ENCODE assay signal across 21 cellular contexts in genomic region chr7:103887853-103888602, GRCh38.
DNase-seq lines count a peak whose midpoint lies in the region; ATAC-seq and TF ChIP-seq lines count a peak whose summit lies in the region.
"Had no signal": no experiment of that assay in that cellular context is flagged by ENCODE, and none has a peak within 500 bp of the region (broad histone marks: within the 10 kb centered on the region; RNA-seq: fewer than 3 reads in every experiment).

No MANE protein-coding gene starts in this region.

- H3K18ac ChIP-seq in neuronal stem cell (ENCODE audit: low read length) = no peak overlapping the region

- intact Hi-C loops in left colon (cut with DNase I, micrococcal nuclease) = no loop called here

- no peak overlapping the region for H3K4me2 ChIP-seq in neuronal stem cell (ENCODE audit: insufficient read depth, low read length, poor library complexity, severe bottlenecking)

- no peak overlapping the region for H3K14ac ChIP-seq in neuronal stem cell (ENCODE audit: low read length)

- H3K4me1 ChIP-seq in neuronal stem cell (ENCODE audit: control insufficient read depth in 2 of 2, insufficient read depth in 1 of 2, low read depth in 1 of 2, low read length in 2 of 2) = no peaks in the 10 kb centered on the region
- H3K4me1 ChIP-seq: SJCRH30, transverse colon had no signal

- no peak overlapping the region for H3K27ac ChIP-seq in WERI-Rb-1
- H3K27ac ChIP-seq in neuronal stem cell (replicated peaks; ENCODE audit: low read length) = no peak overlapping the region
- H3K27ac ChIP-seq: neutrophil, SJCRH30, transverse colon had no signal

- no peak overlapping the region for H4K8ac ChIP-seq in neuronal stem cell (ENCODE audit: low read depth, low read length)

- no peak overlapping the region for H2BK120ac ChIP-seq in neuronal stem cell (ENCODE audit: low read depth, low read length)

- no peak overlapping the region for H3K4ac ChIP-seq in neuronal stem cell (ENCODE audit: low read length)

- DNase-seq in EL (peak; percentile 50), HuH-7 (ENCODE audit: low spot score) (peak; percentile 15), WERI-Rb-1 (no peak), iris pigment epithelial cell (ENCODE audit: low read depth) (peak; percentile 18), left colon (no peak), NCI-H524 treated with DMSO at 0.1 percent for 48 hours (lab: John Stamatoyannopoulos, UW) (no peak), neuronal stem cell (ENCODE audit: low spot score) (no peak), NOMO-1 treated with dmso at 0.1 percent for 144 hours (lab: John Stamatoyannopoulos, UW; ENCODE audit: unreplicated experiment) (no peak)
- DNase-seq: activated effector memory CD4-positive, alpha-beta T cell treated with Interleukin-2 at 50 U/mL for 16 hours; amniotic stem cell; DND-41; foreskin fibroblast; Karpas-422; left cardiac atrium; NCI-H146; right cardiac atrium; stimulated activated naive CD4-positive, alpha-beta T cell treated with Interleukin-2 at 50 U/mL for 16 hours; T-helper 9 cell; transverse colon had no signal

- H2BK15ac ChIP-seq in neuronal stem cell (ENCODE audit: low read length) = no peak overlapping the region

- TF ChIP-seq CTCF in WERI-Rb-1 (IDR thresholded peaks at IDR 0.05; ENCODE audit: low read depth, low read length) = 0 out of 2 replicates have a peak, but pooled peaks have one; percentile 18

- H4K91ac ChIP-seq in neuronal stem cell (ENCODE audit: low read depth, low read length, poor library complexity) = no peak overlapping the region

- no peak overlapping the region for H2BK12ac ChIP-seq in neuronal stem cell (ENCODE audit: low read length)

- ATAC-seq in left colon = no peak
- ATAC-seq: left cardiac atrium, right cardiac atrium had no signal

- H3K4me3 ChIP-seq in WERI-Rb-1 (ENCODE audit: low read depth, low read length) = no peak overlapping the region
- H3K4me3 ChIP-seq in neuronal stem cell (ENCODE audit: low read length in 2 of 2) = no peak overlapping the region
- H3K4me3 ChIP-seq: SJCRH30, transverse colon had no signal

- no peak overlapping the region for H2AK5ac ChIP-seq in neuronal stem cell (ENCODE audit: low read depth, low read length)

- H3K27me3 ChIP-seq in WERI-Rb-1 (ENCODE audit: insufficient read depth, low read depth, severe bottlenecking) = no peaks in the 10 kb centered on the region
- H3K27me3 ChIP-seq in neuronal stem cell (ENCODE audit: control insufficient read depth in 3 of 3, insufficient read depth in 3 of 3, low read depth in 1 of 3, low read length in 3 of 3) = no peaks in the 10 kb centered on the region
- H3K27me3 ChIP-seq: neutrophil, SJCRH30, transverse colon had no signal

- no peak overlapping the region for H2BK5ac ChIP-seq in neuronal stem cell (ENCODE audit: low read length)

- H3K9me3 ChIP-seq in WERI-Rb-1 (ENCODE audit: severe bottlenecking) (no peaks in the 10 kb centered on the region), neuronal stem cell (replicated peaks in 1 of 2; ENCODE audit: control insufficient read depth in 2 of 2, insufficient read depth in 1 of 2, low read depth in 1 of 2, low read length in 2 of 2) (no peaks in the 10 kb centered on the region)
- H3K9me3 ChIP-seq: neutrophil, SJCRH30, transverse colon had no signal

- no peak overlapping the region for H3K23ac ChIP-seq in neuronal stem cell (ENCODE audit: low read depth, low read length, poor library complexity)

- no peak overlapping the region for H3K9ac ChIP-seq in neuronal stem cell (ENCODE audit: low read depth, low read length, poor library complexity)

- no peak overlapping the region for H2AFZ ChIP-seq in neuronal stem cell (ENCODE audit: low read length)

- H3K79me1 ChIP-seq in neuronal stem cell (ENCODE audit: low read depth, low read length) = no peaks in the 10 kb centered on the region

- no CpG with 5 or more reads among the region's 2 CpGs for WGBS in neuronal stem cell (ENCODE audit: extremely low coverage in 2 of 2, insufficient read length in 2 of 2, insufficient replicate concordance in 1 of 2), 2 donors

- no peaks in the 10 kb centered on the region for H3K36me3 ChIP-seq in WERI-Rb-1
- H3K36me3 ChIP-seq in neuronal stem cell (replicated peaks in 1 of 2; ENCODE audit: control insufficient read depth in 2 of 2, insufficient read depth in 2 of 2, low read length in 2 of 2) = no peaks in the 10 kb centered on the region
- H3K36me3 ChIP-seq: neutrophil, SJCRH30, transverse colon had no signal

Comparison
In these comparisons a context has a peak if more than half of its experiments do, and no peak if none do; other contexts are left out.
1. DNase-seq: peak in EL (single experiment), HuH-7 (single experiment) and iris pigment epithelial cell (single experiment); none in WERI-Rb-1 (single experiment), left colon (0 of 2), NCI-H524 treated with DMSO at 0.1 percent for 48 hours (single experiment), neuronal stem cell (single experiment) and NOMO-1 treated with dmso at 0.1 percent for 144 hours (single experiment).